ENCODE assay signal across 1 cellular context in the genomic region with DNA sequence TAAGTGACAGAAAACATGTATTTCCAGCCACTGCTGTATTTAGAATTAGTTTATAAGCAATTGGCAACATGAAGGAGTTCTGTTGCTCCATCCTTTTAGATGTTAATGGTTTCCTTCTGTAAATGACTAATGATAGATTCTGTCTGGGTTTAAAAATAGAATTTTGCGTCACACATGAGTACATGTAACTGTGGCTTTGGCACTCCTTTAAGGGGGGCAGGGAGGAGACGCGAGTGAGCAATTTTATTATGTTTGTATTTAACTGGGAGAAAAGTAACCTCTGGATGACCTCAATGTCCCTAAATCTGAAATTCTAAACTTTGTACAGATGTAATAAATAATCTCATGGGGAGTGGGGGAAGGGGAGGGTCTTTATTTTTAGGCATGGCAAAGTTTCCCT.
TF ChIP-seq lines count a peak whose summit lies in the region.

No MANE protein-coding gene starts in this region.

TF ChIP-seq in GM12878, 131 proteins besides CTCF, POLR2A, EP300 and RAD21 (continued from another document):
- TF ChIP-seq, protein P1, sequence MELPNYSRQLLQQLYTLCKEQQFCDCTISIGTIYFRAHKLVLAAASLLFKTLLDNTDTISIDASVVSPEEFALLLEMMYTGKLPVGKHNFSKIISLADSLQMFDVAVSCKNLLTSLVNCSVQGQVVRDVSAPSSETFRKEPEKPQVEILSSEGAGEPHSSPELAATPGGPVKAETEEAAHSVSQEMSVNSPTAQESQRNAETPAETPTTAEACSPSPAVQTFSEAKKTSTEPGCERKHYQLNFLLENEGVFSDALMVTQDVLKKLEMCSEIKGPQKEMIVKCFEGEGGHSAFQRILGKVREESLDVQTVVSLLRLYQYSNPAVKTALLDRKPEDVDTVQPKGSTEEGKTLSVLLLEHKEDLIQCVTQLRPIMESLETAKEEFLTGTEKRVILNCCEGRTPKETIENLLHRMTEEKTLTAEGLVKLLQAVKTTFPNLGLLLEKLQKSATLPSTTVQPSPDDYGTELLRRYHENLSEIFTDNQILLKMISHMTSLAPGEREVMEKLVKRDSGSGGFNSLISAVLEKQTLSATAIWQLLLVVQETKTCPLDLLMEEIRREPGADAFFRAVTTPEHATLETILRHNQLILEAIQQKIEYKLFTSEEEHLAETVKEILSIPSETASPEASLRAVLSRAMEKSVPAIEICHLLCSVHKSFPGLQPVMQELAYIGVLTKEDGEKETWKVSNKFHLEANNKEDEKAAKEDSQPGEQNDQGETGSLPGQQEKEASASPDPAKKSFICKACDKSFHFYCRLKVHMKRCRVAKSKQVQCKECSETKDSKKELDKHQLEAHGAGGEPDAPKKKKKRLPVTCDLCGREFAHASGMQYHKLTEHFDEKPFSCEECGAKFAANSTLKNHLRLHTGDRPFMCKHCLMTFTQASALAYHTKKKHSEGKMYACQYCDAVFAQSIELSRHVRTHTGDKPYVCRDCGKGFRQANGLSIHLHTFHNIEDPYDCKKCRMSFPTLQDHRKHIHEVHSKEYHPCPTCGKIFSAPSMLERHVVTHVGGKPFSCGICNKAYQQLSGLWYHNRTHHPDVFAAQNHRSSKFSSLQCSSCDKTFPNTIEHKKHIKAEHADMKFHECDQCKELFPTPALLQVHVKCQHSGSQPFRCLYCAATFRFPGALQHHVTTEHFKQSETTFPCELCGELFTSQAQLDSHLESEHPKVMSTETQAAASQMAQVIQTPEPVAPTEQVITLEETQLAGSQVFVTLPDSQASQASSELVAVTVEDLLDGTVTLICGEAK (IDR thresholded peaks at IDR 0.05; ENCODE audit: borderline replicate concordance), result no peak
- TF ChIP-seq FOXM1 (IDR thresholded peaks at IDR 0.05; ENCODE audit: low read depth, low read length) (peak; percentile 60; the same call in 1 of the 2 replicates), JUNB (IDR thresholded peaks at IDR 0.05) (peak; percentile 75), IRF4 (IDR thresholded peaks at IDR 0.05; ENCODE audit: low read depth, low read length) (0 out of 2 replicates have a peak, but pooled peaks have one; percentile 17)
